31 cellular contexts compared by ENCODE assay signal in genomic region chr2:121006783-121007489, GRCh38.
"Had no signal": no experiment of that assay in that cellular context is flagged by ENCODE, and none has a peak within 500 bp of the region (broad histone marks: within the 10 kb centered on the region; RNA-seq: fewer than 3 reads in every experiment).

No MANE protein-coding gene starts in this region.

- H3K9me3 ChIP-seq: ascending aorta, Peyer's patch, SJSA1 had no signal

- H3K27me3 ChIP-seq: ascending aorta, cardiac muscle cell, Peyer's patch, SJSA1 had no signal

- H3K36me3 ChIP-seq: ascending aorta, cardiac muscle cell, Peyer's patch, SJSA1 had no signal

- H3K4me3 ChIP-seq: ascending aorta, cardiac muscle cell, Peyer's patch, SJSA1 had no signal

- H3K9ac ChIP-seq: KMS-11, SK-N-SH had no signal

- DNase-seq: activated B cell treated with CpG ODN at 0.5 μM for 24 hours; activated CD4-positive, alpha-beta memory T cell treated with anti-CD3 and anti-CD28 coated beads for 36 hours; activated CD4-positive, alpha-beta T cell treated with anti-CD3 and anti-CD28 coated beads for 4 hours; activated CD4-positive, alpha-beta T cell treated with anti-CD3 and anti-CD28 coated beads, Interleukin-2, amount 50 U/mL, for 1 hour; activated CD4-positive, CD25-positive, alpha-beta regulatory T cell treated with anti-CD3 and anti-CD28 coated beads, Interleukin-2, amount 50 U/mL, for 72 hours; activated effector memory CD4-positive, alpha-beta T cell treated with anti-CD3 and anti-CD28 coated beads, Interleukin-2, amount 50 U/mL, for 16 hours; activated naive CD4-positive, alpha-beta T cell; activated naive CD4-positive, alpha-beta T cell treated with anti-CD3 and anti-CD28 coated beads, Interleukin-2, amount 50 U/mL, for 16 hours; activated naive CD8-positive, alpha-beta T cell treated with anti-CD3 and anti-CD28 coated beads for 36 hours; activated T-cell treated with anti-CD3 and anti-CD28 coated beads, Interleukin-2, amount 50 U/mL, for 1 hour; activated T-cell treated with anti-CD3 and anti-CD28 coated beads, Interleukin-2, amount 50 U/mL, for 72 hours; amygdala; NCI-H1105; NCI-H1417 treated with DMSO at 0.1 percent for 48 hours; NCI-H187 treated with DMSO at 0.1 percent for 48 hours; NCI-H2081; NCI-H446 treated with DMSO at 0.1 percent for 48 hours; NCI-H524 treated with DMSO at 0.1 percent for 48 hours; RPMI8226; SHP77 treated with DMSO at 0.1 percent for 48 hours; SK-N-SH; T-helper 9 cell had no signal

- H3K4me3 Mint-ChIP-seq: activated B cell treated with CpG ODN at 0.5 μM for 24 hours; activated CD4-positive, alpha-beta memory T cell treated with anti-CD3 and anti-CD28 coated beads for 36 hours; activated naive CD8-positive, alpha-beta T cell treated with anti-CD3 and anti-CD28 coated beads for 36 hours; activated T-cell treated with anti-CD3 and anti-CD28 coated beads, Interleukin-2, amount 50 U/mL, for 72 hours; activated T-helper 17 cell treated with anti-CD3 and anti-CD28 coated beads, Interleukin-2, amount 50 U/mL, for 72 hours; central memory CD8-positive, alpha-beta T cell; T-helper 1 cell treated with Interleukin-12 subunit alpha and Interleukin-12 subunit beta and Interleukin-4 antibody, amounts not matched to agents 30 μg/mL and 1 μg/mL, for 36 hours had no signal

- H3K27ac Mint-ChIP-seq: activated B cell treated with CpG ODN at 0.5 μM for 24 hours; activated CD4-positive, alpha-beta memory T cell treated with anti-CD3 and anti-CD28 coated beads for 36 hours; activated naive CD8-positive, alpha-beta T cell treated with anti-CD3 and anti-CD28 coated beads for 36 hours; activated T-cell treated with anti-CD3 and anti-CD28 coated beads, Interleukin-2, amount 50 U/mL, for 72 hours; activated T-helper 17 cell treated with anti-CD3 and anti-CD28 coated beads, Interleukin-2, amount 50 U/mL, for 72 hours; T-helper 1 cell treated with Interleukin-12 subunit alpha and Interleukin-12 subunit beta and Interleukin-4 antibody, amounts not matched to agents 30 μg/mL and 1 μg/mL, for 36 hours had no signal

- H3K27ac ChIP-seq: ascending aorta, cardiac muscle cell, KMS-11, Peyer's patch, SJSA1, VCaP had no signal

- H3K9me3 Mint-ChIP-seq: T-helper 1 cell treated with Interleukin-12 subunit alpha and Interleukin-12 subunit beta and Interleukin-4 antibody, amounts not matched to agents 30 μg/mL and 1 μg/mL, for 36 hours had no signal

- H3K4me1 ChIP-seq: ascending aorta, Peyer's patch, SJSA1 had no signal

- H3K4me1 Mint-ChIP-seq: activated B cell treated with CpG ODN at 0.5 μM for 24 hours; activated naive CD8-positive, alpha-beta T cell treated with anti-CD3 and anti-CD28 coated beads for 36 hours; activated T-helper 17 cell treated with anti-CD3 and anti-CD28 coated beads, Interleukin-2, amount 50 U/mL, for 72 hours; central memory CD8-positive, alpha-beta T cell had no signal

- H3K36me3 Mint-ChIP-seq: activated CD4-positive, alpha-beta memory T cell treated with anti-CD3 and anti-CD28 coated beads for 36 hours; activated naive CD8-positive, alpha-beta T cell treated with anti-CD3 and anti-CD28 coated beads for 36 hours had no signal

- ATAC-seq: activated T-cell treated with anti-CD3 and anti-CD28 coated beads, Interleukin-2, amount 50 U/mL, for 72 hours; activated T-helper 17 cell treated with anti-CD3 and anti-CD28 coated beads, Interleukin-2, amount 50 U/mL, for 72 hours had no signal
